ENCODE assay signal across 25 cellular contexts in the genomic region with DNA sequence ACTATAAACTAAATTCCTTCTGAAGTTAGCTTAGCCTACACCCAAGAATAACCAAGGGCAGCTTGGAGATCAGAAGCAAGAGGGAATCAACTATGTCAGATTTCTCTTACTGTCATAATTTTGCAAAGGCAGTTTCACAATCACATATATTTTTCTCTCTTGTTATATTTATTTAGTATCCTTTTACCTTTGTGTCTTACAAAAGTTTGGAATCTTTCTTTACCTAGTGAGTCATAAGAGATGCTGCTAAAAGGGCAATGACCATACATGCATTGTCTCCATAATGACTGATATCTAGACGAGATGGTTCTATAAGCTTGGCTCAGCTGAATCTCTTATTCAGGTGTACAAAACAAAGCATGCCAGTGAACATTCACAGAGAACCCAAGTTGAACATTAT.
"Had no signal": no experiment of that assay in that cellular context is flagged by ENCODE, and none has a peak within 500 bp of the region (broad histone marks: within the 10 kb centered on the region; RNA-seq: fewer than 3 reads in every experiment).

No MANE protein-coding gene starts in this region.

- DNase-seq: activated CD4-positive, alpha-beta T cell treated with anti-CD3 and anti-CD28 coated beads for 48 hours; activated CD4-positive, alpha-beta T cell treated with anti-CD3 and anti-CD28 coated beads, Interleukin-2, amount 50 U/mL, for 4 hours; activated CD4-positive, CD25-positive, alpha-beta regulatory T cell treated with anti-CD3 and anti-CD28 coated beads, Interleukin-2, amount 50 U/mL, for 72 hours; activated CD8-positive, alpha-beta T cell treated with anti-CD3 and anti-CD28 coated beads, Interleukin-2, amount 10 ng/mL, durations not matched to agents 7 days and 5 days; activated effector memory CD4-positive, alpha-beta T cell treated with Interleukin-2 at 50 U/mL for 16 hours; activated naive CD4-positive, alpha-beta T cell; activated naive CD8-positive, alpha-beta T cell treated with anti-CD3 and anti-CD28 coated beads, Interleukin-2, amount 50 U/mL, for 24 hours; activated T-cell treated with anti-CD3 and anti-CD28 coated beads, Interleukin-2, amount 50 U/mL, for 24 hours; brain microvascular endothelial cell; caudate nucleus; Kasumi-1; KBM-7; NCI-H1048; NCI-H2029; NCI-H2107; NCI-H2171 treated with DMSO at 0.1 percent for 48 hours; NCI-H226; NCI-H526; NCI-H82; SHP77 treated with DMSO at 0.1 percent for 48 hours; T-helper 17 cell; T-helper 9 cell had no signal

- H3K27ac ChIP-seq: brain microvascular endothelial cell had no signal

- H3K36me3 ChIP-seq: brain microvascular endothelial cell had no signal

- H3K27me3 ChIP-seq: brain microvascular endothelial cell had no signal

- ATAC-seq: activated CD8-positive, alpha-beta T cell treated with anti-CD3 and anti-CD28 coated beads, Interleukin-2, amount 10 ng/mL, durations not matched to agents 7 days and 5 days; activated naive CD4-positive, alpha-beta T cell treated with anti-CD3 and anti-CD28 coated beads, Interleukin-2, amount 50 U/mL, for 72 hours; activated naive CD8-positive, alpha-beta T cell treated with anti-CD3 and anti-CD28 coated beads, Interleukin-2, amount 50 U/mL, for 24 hours; Panc1; T-helper 17 cell; WTC11 had no signal
